Comparison of ENCODE assay signal across 12 cellular contexts in genomic region chr2:207394203-207394741, GRCh38.
DNase-seq lines count a peak whose midpoint lies in the region; ATAC-seq and TF ChIP-seq lines count a peak whose summit lies in the region.
"Had no signal": no experiment of that assay in that cellular context is flagged by ENCODE, and none has a peak within 500 bp of the region (broad histone marks: within the 10 kb centered on the region; RNA-seq: fewer than 3 reads in every experiment).

No MANE protein-coding gene starts in this region.

- H3K4me1 Mint-ChIP-seq in nephron = peaks cover 47% of the 10 kb centered on the region
- no peaks in the 10 kb centered on the region for H3K4me1 Mint-ChIP-seq in stimulated activated memory B cell treated with anti-CD40 and anti-IgM and Interleukin-4, amounts not matched to agents 10 μg/mL and 1 μg/mL and 100 μg/mL, for 72 hours

- peak overlapping the region; percentile 92 for H3K27ac ChIP-seq in mammary epithelial cell (ENCODE audit: insufficient read depth, low read depth, low read length)
- H3K27ac ChIP-seq: ascending aorta had no signal

- H3K27me3 Mint-ChIP-seq in nephron (ENCODE audit: low read depth) = no peaks in the 10 kb centered on the region
- no peaks in the 10 kb centered on the region for H3K27me3 Mint-ChIP-seq in stimulated activated memory B cell treated with anti-CD40 and anti-IgM and Interleukin-4, amounts not matched to agents 10 μg/mL and 1 μg/mL and 100 μg/mL, for 72 hours

- no peak for TF ChIP-seq CTCF in mammary epithelial cell (conservative IDR thresholded peaks at IDR 0.05 in 1 of 2, IDR thresholded peaks at IDR 0.05 in 1 of 2; ENCODE audit: extremely low read depth in 1 of 2, insufficient read depth in 1 of 2, low read depth in 1 of 2, low read length in 2 of 2)
- no peak for TF ChIP-seq CTCF in nephron (IDR thresholded peaks at IDR 0.05; ENCODE audit: unreplicated experiment in 3 of 3)

- dilution Hi-C loops in mammary epithelial cell (cut with HindIII; ENCODE audit: low sequenced_read_pairs) = no loop called here

- intact Hi-C loops in mammary epithelial cell (cut with micrococcal nuclease) = loop anchor here (1.0 to 2.0 kb wide), 3 partner anchors 59 to 140 kb away; no protein-coding TSS in a partner anchor

- no peaks in the 10 kb centered on the region for H3K79me2 ChIP-seq in mammary epithelial cell (ENCODE audit: insufficient read depth, low read length)

- H3K4me3 Mint-ChIP-seq in nephron = peak overlapping the region in 1 of 3 experiments; percentile 8
- no peak overlapping the region for H3K4me3 Mint-ChIP-seq in stimulated activated memory B cell treated with anti-CD40 and anti-IgM and Interleukin-4, amounts not matched to agents 10 μg/mL and 1 μg/mL and 100 μg/mL, for 72 hours

- no peaks in the 10 kb centered on the region for H3K36me3 ChIP-seq in mammary epithelial cell (ENCODE audit: insufficient read depth, low read length)
- H3K36me3 ChIP-seq: ascending aorta had no signal

- CTCF ChIA-PET in mammary epithelial cell (lab: Charles Lee; ENCODE audit: low non-redundant PET) = no interaction called here

- H3K9ac ChIP-seq in mammary epithelial cell (ENCODE audit: insufficient read depth, low read length) = peak overlapping the region; percentile 80

- H3K36me3 Mint-ChIP-seq in nephron (ENCODE audit: low read depth) = peaks cover 5% of the 10 kb centered on the region
- peaks cover 6% of the 10 kb centered on the region for H3K36me3 Mint-ChIP-seq in stimulated activated memory B cell treated with anti-CD40 and anti-IgM and Interleukin-4, amounts not matched to agents 10 μg/mL and 1 μg/mL and 100 μg/mL, for 72 hours

- no peaks in the 10 kb centered on the region for H3K9me3 ChIP-seq in mammary epithelial cell (replicated peaks; ENCODE audit: insufficient read depth, low read length)
- H3K9me3 ChIP-seq: ascending aorta had no signal

- 33% methylated on average over 3 of the region's 3 CpGs for WGBS in mammary epithelial cell (ENCODE audit: low coverage, missing lambda C conversion rate)

- peak overlapping the region; percentile 24 for H2AFZ ChIP-seq in mammary epithelial cell (ENCODE audit: low read depth, low read length)

- in situ Hi-C loops in mammary epithelial cell (cut with MboI; ENCODE audit: low sequenced_read_pairs in 2 of 2) = no loop called here

- peak overlapping the region; percentile 54 to 87 (median 61) for H3K27ac Mint-ChIP-seq in nephron
- H3K27ac Mint-ChIP-seq in stimulated activated memory B cell treated with anti-CD40 and anti-IgM and Interleukin-4, amounts not matched to agents 10 μg/mL and 1 μg/mL and 100 μg/mL, for 72 hours = no peak overlapping the region

- H3K9me3 Mint-ChIP-seq in nephron = peaks cover 7% of the 10 kb centered on the region
- H3K9me3 Mint-ChIP-seq in stimulated activated memory B cell treated with anti-CD40 and anti-IgM and Interleukin-4, amounts not matched to agents 10 μg/mL and 1 μg/mL and 100 μg/mL, for 72 hours = peaks cover 5% of the 10 kb centered on the region

- no peak overlapping the region for H3K4me2 ChIP-seq in mammary epithelial cell (ENCODE audit: insufficient read depth, low read depth, low read length)

- no peaks in the 10 kb centered on the region for H3K27me3 ChIP-seq in mammary epithelial cell (ENCODE audit: insufficient read depth, low read length)
- H3K27me3 ChIP-seq: ascending aorta had no signal

- peaks cover 36% of the 10 kb centered on the region for H3K4me1 ChIP-seq in mammary epithelial cell (ENCODE audit: insufficient read depth, low read length)
- H3K4me1 ChIP-seq: ascending aorta had no signal

- DNase-seq in Daoy (ENCODE audit: low read depth) (peak; percentile 61), M059J (ENCODE audit: low read depth) (peak; percentile 52), mammary epithelial cell (peak; percentile 85)
- DNase-seq: C1 segment of cervical spinal cord; effector memory CD4-positive, alpha-beta T cell; NCI-H526 had no signal

- ATAC-seq in HG02571 (IDR thresholded peaks at IDR 0.05; ENCODE audit: unreplicated experiment) = no peak
- ATAC-seq in HG03432 (IDR thresholded peaks at IDR 0.05; ENCODE audit: unreplicated experiment) = no peak
- ATAC-seq in stimulated activated memory B cell treated with anti-CD40 and anti-IgM and Interleukin-4, amounts not matched to agents 10 μg/mL and 1 μg/mL and 100 μg/mL, for 72 hours = no peak
- no peak for ATAC-seq in HG03439 (IDR thresholded peaks at IDR 0.05; ENCODE audit: unreplicated experiment)

- H3K4me3 ChIP-seq in mammary epithelial cell (replicated peaks in 1 of 3; ENCODE audit: insufficient read depth in 1 of 3, low read depth in 2 of 3, low read length in 3 of 3) = no peak overlapping the region
- H3K4me3 ChIP-seq: ascending aorta had no signal

- TSS peak; percentile 95 for BruUV-seq in mammary epithelial cell (replicated peaks; lab: Mats Ljungman, UMichigan)

- no peaks in the 10 kb centered on the region for H4K20me1 ChIP-seq in mammary epithelial cell (ENCODE audit: insufficient read depth, low read length)
